In genomic region chr6:135909737-135910387, GRCh38 we compare ENCODE assay signal across 8 cellular contexts.
DNase-seq lines count a peak whose midpoint lies in the region; TF ChIP-seq lines count a peak whose summit lies in the region.

No MANE protein-coding gene starts in this region.

- TF ChIP-seq CTCF in GM20000 (IDR thresholded peaks at IDR 0.05; ENCODE audit: extremely low read depth, missing control alignments) (peak; percentile 71), foreskin fibroblast (IDR thresholded peaks at IDR 0.05; ENCODE audit: low read depth, low read length) (peak; percentile 23)

- no peak overlapping the region for H3K4me3 ChIP-seq in foreskin fibroblast (ENCODE audit: low read depth in 1 of 2, low read length in 2 of 2)

- DNase-seq in DMS153 (lab: John Stamatoyannopoulos, UW) (peak; percentile 49), GM20000 (ENCODE audit: low spot score) (peak; percentile 70), HPDE6-E6E7 (ENCODE audit: extremely low spot score) (peak; percentile 36), NOMO-1 treated with dmso at 0.1 percent for 144 hours (lab: John Stamatoyannopoulos, UW; ENCODE audit: unreplicated experiment) (peak; percentile 34), activated T-cell treated with anti-CD3 and anti-CD28 coated beads for 4 hours (peak; percentile 39), foreskin fibroblast (peak in 1 of 2 donors; percentile 51), NCI-H1048 (lab: John Stamatoyannopoulos, UW) (no peak)
- peak; percentile 12 for DNase-seq in stimulated activated CD4-positive, alpha-beta T cell treated with anti-CD3 and anti-CD28 coated beads, Interleukin-12 subunit alpha, Interleukin-12 subunit beta, amount 100 ng/mL, for 4 hours
